20 cellular contexts compared by ENCODE assay signal in genomic region chr1:100683448-100684349, GRCh38.
"Had no signal": no experiment of that assay in that cellular context is flagged by ENCODE, and none has a peak within 500 bp of the region (broad histone marks: within the 10 kb centered on the region; RNA-seq: fewer than 3 reads in every experiment).

No MANE protein-coding gene starts in this region.

- H3K9me3 ChIP-seq: esophagus squamous epithelium, psoas muscle, upper lobe of left lung had no signal

- H3K4me1 ChIP-seq: esophagus squamous epithelium, psoas muscle, upper lobe of left lung had no signal

- H3K36me3 ChIP-seq: brain microvascular endothelial cell, esophagus squamous epithelium, heart right ventricle, upper lobe of left lung had no signal

- H3K27me3 ChIP-seq: brain microvascular endothelial cell, esophagus squamous epithelium, heart right ventricle, upper lobe of left lung had no signal

- ATAC-seq: activated CD4-positive, CD25-positive, alpha-beta regulatory T cell treated with anti-CD3 and anti-CD28 coated beads, Interleukin-2, amount 50 U/mL, for 24 hours; activated CD8-positive, alpha-beta memory T cell treated with anti-CD3 and anti-CD28 coated beads, Interleukin-2, amount 10 ng/mL, durations not matched to agents 7 days and 5 days; activated T-cell treated with anti-CD3 and anti-CD28 coated beads, Interleukin-2, amount 50 U/mL, for 4 hours; left ventricle myocardium superior; psoas muscle; sciatic nerve had no signal

- H3K27me3 Mint-ChIP-seq: activated naive CD8-positive, alpha-beta T cell treated with anti-CD3 and anti-CD28 coated beads for 36 hours had no signal

- H3K4me3 Mint-ChIP-seq: activated CD8-positive, alpha-beta memory T cell treated with anti-CD3 and anti-CD28 coated beads, Interleukin-2, amount 10 ng/mL, durations not matched to agents 7 days and 5 days; activated naive CD8-positive, alpha-beta T cell treated with anti-CD3 and anti-CD28 coated beads for 36 hours; activated T-cell treated with anti-CD3 and anti-CD28 coated beads, Interleukin-2, amount 50 U/mL, for 4 hours; nephron progenitor cell; stimulated activated naive CD8-positive, alpha-beta T cell treated with anti-CD3 and anti-CD28 coated beads, Interleukin-15, Interleukin-2, amounts not matched to agents 100 ng/mL and 50 ng/mL, for 24 hours; T-helper 1 cell treated with Interleukin-12 subunit alpha and Interleukin-12 subunit beta and Interleukin-4 antibody, amounts not matched to agents 30 μg/mL and 1 μg/mL, for 36 hours had no signal

- H3K4me1 Mint-ChIP-seq: activated CD8-positive, alpha-beta memory T cell treated with anti-CD3 and anti-CD28 coated beads, Interleukin-2, amount 10 ng/mL, durations not matched to agents 7 days and 5 days; activated naive CD8-positive, alpha-beta T cell treated with anti-CD3 and anti-CD28 coated beads for 36 hours; nephron progenitor cell had no signal

- H3K27ac Mint-ChIP-seq: activated CD8-positive, alpha-beta memory T cell treated with anti-CD3 and anti-CD28 coated beads, Interleukin-2, amount 10 ng/mL, durations not matched to agents 7 days and 5 days; activated naive CD8-positive, alpha-beta T cell treated with anti-CD3 and anti-CD28 coated beads for 36 hours; nephron progenitor cell; stimulated activated naive CD8-positive, alpha-beta T cell treated with anti-CD3 and anti-CD28 coated beads, Interleukin-15, Interleukin-2, amounts not matched to agents 100 ng/mL and 50 ng/mL, for 24 hours; T-helper 1 cell treated with Interleukin-12 subunit alpha and Interleukin-12 subunit beta and Interleukin-4 antibody, amounts not matched to agents 30 μg/mL and 1 μg/mL, for 36 hours had no signal

- H3K4me3 ChIP-seq: esophagus squamous epithelium, heart right ventricle, psoas muscle, upper lobe of left lung had no signal

- H3K9me3 Mint-ChIP-seq: activated T-cell treated with anti-CD3 and anti-CD28 coated beads, Interleukin-2, amount 50 U/mL, for 4 hours had no signal

- H3K27ac ChIP-seq: brain microvascular endothelial cell, esophagus squamous epithelium, heart right ventricle, psoas muscle, upper lobe of left lung had no signal

- DNase-seq: activated CD4-positive, alpha-beta T cell treated with anti-CD3 and anti-CD28 coated beads, Interleukin-2, amount 50 U/mL, for 4 hours; activated CD8-positive, alpha-beta memory T cell treated with anti-CD3 and anti-CD28 coated beads, Interleukin-2, amount 10 ng/mL, durations not matched to agents 7 days and 5 days; activated gamma-delta T cell treated with Interleukin-2 at 50 U/mL for 16 hours; activated naive CD8-positive, alpha-beta T cell treated with anti-CD3 and anti-CD28 coated beads for 36 hours; activated T-cell treated with anti-CD3 and anti-CD28 coated beads, Interleukin-2, amount 50 U/mL, for 4 hours; brain microvascular endothelial cell; esophagus squamous epithelium; foreskin melanocyte; heart right ventricle; kidney; left ventricle myocardium superior; mesendoderm; nephron progenitor cell; psoas muscle; stimulated activated CD4-positive, alpha-beta T cell treated with anti-CD3 and anti-CD28 coated beads, Interleukin-2, amount 100 ng/mL, for 24 hours; upper lobe of left lung had no signal

- H3K36me3 Mint-ChIP-seq: activated CD8-positive, alpha-beta memory T cell treated with anti-CD3 and anti-CD28 coated beads, Interleukin-2, amount 10 ng/mL, durations not matched to agents 7 days and 5 days; activated naive CD8-positive, alpha-beta T cell treated with anti-CD3 and anti-CD28 coated beads for 36 hours had no signal
